Comparison of ENCODE assay signal across 1 cellular context in the genomic region with DNA sequence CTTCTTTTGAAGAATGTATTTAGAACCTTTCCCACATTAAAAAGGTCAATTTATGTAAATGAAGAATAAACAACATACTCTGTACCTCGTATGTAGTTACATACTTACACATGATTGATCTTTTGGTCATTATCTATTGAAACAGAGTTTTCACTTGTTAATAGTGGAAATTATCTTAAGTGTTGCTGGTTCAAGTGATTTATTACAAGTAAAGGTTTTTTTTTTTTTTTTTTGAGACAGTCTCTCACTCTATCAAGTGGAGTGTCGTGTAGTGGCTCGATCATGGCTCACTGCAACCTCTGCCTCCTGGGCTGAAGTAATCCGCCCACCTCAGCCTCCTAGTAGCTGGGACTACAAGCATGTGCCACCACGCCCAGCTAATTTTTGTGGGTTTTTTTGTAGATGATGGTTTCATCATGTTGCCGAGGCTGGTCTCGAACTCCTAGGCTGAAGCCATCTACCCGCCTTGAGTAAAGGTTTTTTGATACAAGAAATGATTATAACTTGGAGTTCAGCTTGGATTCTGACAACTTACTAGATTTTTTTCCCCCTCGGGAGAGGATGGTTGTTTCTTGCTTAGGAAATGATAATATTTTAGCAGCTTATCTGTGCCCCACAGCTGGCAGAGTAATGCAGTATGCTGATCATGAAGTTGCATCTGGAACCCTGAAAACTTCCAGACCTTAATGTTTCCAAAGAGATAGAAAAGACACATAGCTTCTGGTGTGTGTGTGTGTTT.
TF ChIP-seq lines count a peak whose summit lies in the region.

No MANE protein-coding gene starts in this region.

TF ChIP-seq in HCT116, 20 proteins besides CTCF, POLR2A, EP300 and RAD21 (continued from another document):
- TF ChIP-seq JUND (IDR thresholded peaks at IDR 0.05) (no peak), EGR1 (IDR thresholded peaks at IDR 0.05; ENCODE audit: low read depth) (no peak), SP1 (IDR thresholded peaks at IDR 0.05; ENCODE audit: low read depth) (no peak), YY1 (IDR thresholded peaks at IDR 0.05; ENCODE audit: extremely low read depth, insufficient replicate concordance, low read depth, low read length) (no peak), SIN3A (IDR thresholded peaks at IDR 0.05; ENCODE audit: low read depth) (no peak), POLR2AphosphoS5 (IDR thresholded peaks at IDR 0.05; ENCODE audit: low read depth, low read length) (no peak), ZFX (IDR thresholded peaks at IDR 0.05) (no peak), SRF (IDR thresholded peaks at IDR 0.05; ENCODE audit: low read depth) (no peak), TCF7L2 (IDR thresholded peaks at IDR 0.05; ENCODE audit: borderline replicate concordance, extremely low read depth, insufficient read depth, insufficient read length) (no peak), ELF1 (IDR thresholded peaks at IDR 0.05; ENCODE audit: borderline replicate concordance, low read depth) (no peak), ZNF274 (IDR thresholded peaks at IDR 0.05; ENCODE audit: low read depth, low read length) (no peak), FOSL1 (IDR thresholded peaks at IDR 0.05; ENCODE audit: low read depth) (no peak)
- TF ChIP-seq, protein P1, sequence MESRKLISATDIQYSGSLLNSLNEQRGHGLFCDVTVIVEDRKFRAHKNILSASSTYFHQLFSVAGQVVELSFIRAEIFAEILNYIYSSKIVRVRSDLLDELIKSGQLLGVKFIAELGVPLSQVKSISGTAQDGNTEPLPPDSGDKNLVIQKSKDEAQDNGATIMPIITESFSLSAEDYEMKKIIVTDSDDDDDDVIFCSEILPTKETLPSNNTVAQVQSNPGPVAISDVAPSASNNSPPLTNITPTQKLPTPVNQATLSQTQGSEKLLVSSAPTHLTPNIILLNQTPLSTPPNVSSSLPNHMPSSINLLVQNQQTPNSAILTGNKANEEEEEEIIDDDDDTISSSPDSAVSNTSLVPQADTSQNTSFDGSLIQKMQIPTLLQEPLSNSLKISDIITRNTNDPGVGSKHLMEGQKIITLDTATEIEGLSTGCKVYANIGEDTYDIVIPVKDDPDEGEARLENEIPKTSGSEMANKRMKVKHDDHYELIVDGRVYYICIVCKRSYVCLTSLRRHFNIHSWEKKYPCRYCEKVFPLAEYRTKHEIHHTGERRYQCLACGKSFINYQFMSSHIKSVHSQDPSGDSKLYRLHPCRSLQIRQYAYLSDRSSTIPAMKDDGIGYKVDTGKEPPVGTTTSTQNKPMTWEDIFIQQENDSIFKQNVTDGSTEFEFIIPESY (IDR thresholded peaks at IDR 0.05; ENCODE audit: extremely low read depth, insufficient replicate concordance, low read length) = no peak
- TF ChIP-seq, protein P2, sequence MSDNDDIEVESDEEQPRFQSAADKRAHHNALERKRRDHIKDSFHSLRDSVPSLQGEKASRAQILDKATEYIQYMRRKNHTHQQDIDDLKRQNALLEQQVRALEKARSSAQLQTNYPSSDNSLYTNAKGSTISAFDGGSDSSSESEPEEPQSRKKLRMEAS (IDR thresholded peaks at IDR 0.05) = no peak
- TF ChIP-seq, protein P3, sequence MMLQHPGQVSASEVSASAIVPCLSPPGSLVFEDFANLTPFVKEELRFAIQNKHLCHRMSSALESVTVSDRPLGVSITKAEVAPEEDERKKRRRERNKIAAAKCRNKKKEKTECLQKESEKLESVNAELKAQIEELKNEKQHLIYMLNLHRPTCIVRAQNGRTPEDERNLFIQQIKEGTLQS (IDR thresholded peaks at IDR 0.05) = no peak
